In the genomic region with DNA sequence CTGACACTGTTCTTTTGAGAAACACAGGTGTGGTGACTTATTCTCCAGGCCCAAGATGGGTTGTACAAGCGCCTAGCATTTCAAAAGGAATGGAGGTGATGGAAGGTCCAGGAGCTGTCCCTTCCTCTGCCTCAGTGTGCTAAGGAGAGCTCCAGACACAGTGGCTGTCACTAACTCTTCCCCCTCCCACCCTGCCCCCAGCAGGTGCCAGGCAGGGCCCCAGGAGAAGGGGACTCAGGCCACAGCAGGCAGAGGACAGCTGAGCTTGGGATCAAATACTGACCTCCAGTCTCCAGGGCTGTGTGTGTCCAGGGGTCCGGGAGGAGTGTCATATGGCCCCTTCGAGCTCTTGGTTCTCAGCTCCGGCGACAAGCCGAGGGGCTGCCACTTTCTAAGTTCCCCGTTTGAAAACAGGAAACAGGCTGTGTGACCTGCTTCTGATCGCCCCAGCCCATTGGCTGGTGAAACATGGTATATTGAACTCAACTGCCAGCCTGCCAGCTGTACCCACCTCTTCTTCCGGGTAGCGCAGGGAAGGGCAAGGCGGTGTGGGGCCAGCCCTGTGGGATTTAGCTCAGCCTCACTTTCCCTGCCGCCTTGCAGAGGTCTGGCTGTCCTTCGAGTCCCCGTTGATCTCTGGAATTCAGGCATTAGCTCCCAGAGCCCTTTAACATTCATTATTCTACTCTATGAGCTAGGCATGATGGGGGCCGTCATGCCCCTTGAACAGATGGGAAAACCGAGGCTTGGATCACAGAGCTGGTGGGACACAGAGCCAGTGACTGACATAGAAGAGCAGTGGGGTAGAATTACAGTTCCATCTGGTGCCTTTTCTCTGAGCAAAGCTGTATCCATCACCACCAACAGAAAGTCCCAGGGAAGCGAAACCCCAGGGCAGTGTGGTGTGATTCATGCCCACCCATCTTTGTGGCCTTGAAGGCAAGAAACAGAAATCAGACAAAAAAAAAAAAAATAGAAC, we compare ENCODE assay signal across 1 cellular context.
TF ChIP-seq lines count a peak whose summit lies in the region.

A gene with protein sequence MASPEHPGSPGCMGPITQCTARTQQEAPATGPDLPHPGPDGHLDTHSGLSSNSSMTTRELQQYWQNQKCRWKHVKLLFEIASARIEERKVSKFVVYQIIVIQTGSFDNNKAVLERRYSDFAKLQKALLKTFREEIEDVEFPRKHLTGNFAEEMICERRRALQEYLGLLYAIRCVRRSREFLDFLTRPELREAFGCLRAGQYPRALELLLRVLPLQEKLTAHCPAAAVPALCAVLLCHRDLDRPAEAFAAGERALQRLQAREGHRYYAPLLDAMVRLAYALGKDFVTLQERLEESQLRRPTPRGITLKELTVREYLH (minus strand): TSS at position 406 of the 979 bp plus-strand sequence. CDS start 3,786 bp downstream, outside the sequence.

TF ChIP-seq in WTC11, 78 proteins besides CTCF, POLR2A, EP300 and RAD21 (continued from another document):
- TF ChIP-seq, protein P1, sequence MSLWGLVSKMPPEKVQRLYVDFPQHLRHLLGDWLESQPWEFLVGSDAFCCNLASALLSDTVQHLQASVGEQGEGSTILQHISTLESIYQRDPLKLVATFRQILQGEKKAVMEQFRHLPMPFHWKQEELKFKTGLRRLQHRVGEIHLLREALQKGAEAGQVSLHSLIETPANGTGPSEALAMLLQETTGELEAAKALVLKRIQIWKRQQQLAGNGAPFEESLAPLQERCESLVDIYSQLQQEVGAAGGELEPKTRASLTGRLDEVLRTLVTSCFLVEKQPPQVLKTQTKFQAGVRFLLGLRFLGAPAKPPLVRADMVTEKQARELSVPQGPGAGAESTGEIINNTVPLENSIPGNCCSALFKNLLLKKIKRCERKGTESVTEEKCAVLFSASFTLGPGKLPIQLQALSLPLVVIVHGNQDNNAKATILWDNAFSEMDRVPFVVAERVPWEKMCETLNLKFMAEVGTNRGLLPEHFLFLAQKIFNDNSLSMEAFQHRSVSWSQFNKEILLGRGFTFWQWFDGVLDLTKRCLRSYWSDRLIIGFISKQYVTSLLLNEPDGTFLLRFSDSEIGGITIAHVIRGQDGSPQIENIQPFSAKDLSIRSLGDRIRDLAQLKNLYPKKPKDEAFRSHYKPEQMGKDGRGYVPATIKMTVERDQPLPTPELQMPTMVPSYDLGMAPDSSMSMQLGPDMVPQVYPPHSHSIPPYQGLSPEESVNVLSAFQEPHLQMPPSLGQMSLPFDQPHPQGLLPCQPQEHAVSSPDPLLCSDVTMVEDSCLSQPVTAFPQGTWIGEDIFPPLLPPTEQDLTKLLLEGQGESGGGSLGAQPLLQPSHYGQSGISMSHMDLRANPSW (CRISPR knock-in tag; conservative IDR thresholded peaks at IDR 0.05; ENCODE audit: low read depth): no peak
- TF ChIP-seq ATF1 (CRISPR knock-in tag; IDR thresholded peaks at IDR 0.05): no peak
TF ChIP-seq in WTC11: peak in this region for 0.
